Comparison of ENCODE assay signal across 25 cellular contexts in the genomic region with DNA sequence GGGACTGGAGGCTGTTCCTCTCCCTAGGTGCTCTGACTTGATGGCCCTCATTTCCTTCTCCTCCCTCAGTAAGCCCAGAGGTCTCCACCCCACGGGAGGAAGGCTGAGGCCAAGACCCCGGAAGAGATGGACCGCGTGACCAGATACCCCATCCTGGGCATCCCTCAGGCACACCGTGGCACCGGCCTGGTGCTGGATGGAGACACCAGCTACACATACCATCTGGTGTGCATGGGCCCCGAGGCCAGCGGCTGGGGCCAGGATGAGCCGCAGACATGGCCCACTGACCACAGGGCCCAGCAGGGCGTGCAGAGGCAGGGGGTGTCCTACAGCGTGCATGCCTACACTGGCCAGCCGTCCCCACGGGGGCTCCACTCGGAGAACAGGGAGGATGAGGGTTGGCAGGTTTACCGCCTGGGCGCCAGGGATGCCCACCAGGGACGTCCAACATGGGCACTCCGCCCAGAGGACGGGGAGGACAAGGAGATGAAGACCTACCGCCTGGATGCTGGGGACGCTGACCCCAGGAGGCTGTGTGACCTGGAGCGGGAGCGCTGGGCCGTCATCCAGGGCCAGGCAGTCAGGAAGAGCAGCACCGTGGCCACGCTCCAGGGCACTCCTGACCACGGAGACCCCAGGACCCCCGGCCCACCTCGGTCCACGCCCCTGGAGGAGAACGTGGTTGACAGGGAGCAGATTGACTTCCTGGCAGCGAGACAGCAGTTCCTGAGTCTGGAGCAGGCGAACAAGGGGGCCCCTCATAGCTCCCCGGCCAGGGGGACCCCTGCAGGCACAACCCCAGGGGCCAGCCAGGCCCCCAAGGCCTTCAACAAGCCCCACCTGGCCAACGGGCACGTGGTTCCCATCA. TPM values are rescaled to one million over a fixed set of nuclear protein-coding genes. Genes with fewer than 3 reads are reported as not detected.
"Had no signal": no experiment of that assay in that cellular context is flagged by ENCODE, and none has a peak within 500 bp of the region (broad histone marks: within the 10 kb centered on the region; RNA-seq: fewer than 3 reads in every experiment).

No MANE protein-coding gene starts in this region.

- H3K4me3 Mint-ChIP-seq: effector memory CD8-positive, alpha-beta T cell; naive thymus-derived CD8-positive, alpha-beta T cell; nephron progenitor cell; stimulated activated naive CD8-positive, alpha-beta T cell treated with anti-CD3 and anti-CD28 coated beads, Interleukin-15, amount 100 ng/mL, for 72 hours had no signal

- H3K4me1 Mint-ChIP-seq: naive thymus-derived CD8-positive, alpha-beta T cell; stimulated activated naive CD8-positive, alpha-beta T cell treated with anti-CD3 and anti-CD28 coated beads, Interleukin-15, amount 100 ng/mL, for 72 hours had no signal

- H3K36me3 ChIP-seq: esophagus squamous epithelium, heart right ventricle, left ventricle myocardium inferior, lower lobe of right lung, suprapubic skin, upper lobe of right lung, uterus had no signal

- H3K27ac ChIP-seq: coronary artery, esophagus squamous epithelium, heart right ventricle, left ventricle myocardium inferior, lower lobe of right lung, parathyroid adenoma, suprapubic skin, transverse colon, upper lobe of right lung, uterus had no signal

- H3K9me3 ChIP-seq: lower lobe of right lung, suprapubic skin, transverse colon, upper lobe of right lung had no signal

- H3K9ac ChIP-seq: parathyroid adenoma had no signal

- DNase-seq: effector memory CD8-positive, alpha-beta T cell; esophagus squamous epithelium; foreskin melanocyte; glutamatergic neuron; heart right ventricle; hippocampal formation; left colon; left ventricle myocardium inferior; lower lobe of right lung; naive thymus-derived CD8-positive, alpha-beta T cell; nephron progenitor cell; occipital lobe; stimulated activated CD4-positive, alpha-beta T cell treated with anti-CD3 and anti-CD28 coated beads, Interleukin-12 subunit alpha, Interleukin-12 subunit beta, amount 100 ng/mL, for 4 hours; stimulated activated CD4-positive, alpha-beta T cell treated with anti-CD3 and anti-CD28 coated beads, Interleukin-4, amount 100 ng/mL, for 1 hour; stimulated activated naive CD4-positive, alpha-beta T cell; stimulated activated naive CD8-positive, alpha-beta T cell treated with anti-CD3 and anti-CD28 coated beads, Interleukin-15, amount 100 ng/mL, for 72 hours; upper lobe of right lung; uterus had no signal

- H3K27me3 ChIP-seq: suprapubic skin, transverse colon, upper lobe of right lung, uterus had no signal

- H3K4me2 ChIP-seq: smooth muscle cell had no signal

- H3K27ac Mint-ChIP-seq: effector memory CD8-positive, alpha-beta T cell; naive thymus-derived CD8-positive, alpha-beta T cell; nephron progenitor cell; progenitor cell of endocrine pancreas; stimulated activated naive CD8-positive, alpha-beta T cell treated with anti-CD3 and anti-CD28 coated beads, Interleukin-15, amount 100 ng/mL, for 72 hours had no signal

- H3K4me1 ChIP-seq: left ventricle myocardium inferior, parathyroid adenoma, uterus had no signal

- H3K79me2 ChIP-seq: parathyroid adenoma had no signal

- H3K27me3 Mint-ChIP-seq: stimulated activated naive CD8-positive, alpha-beta T cell treated with anti-CD3 and anti-CD28 coated beads, Interleukin-15, amount 100 ng/mL, for 72 hours had no signal

- H2AFZ ChIP-seq: parathyroid adenoma had no signal

- H3K4me3 ChIP-seq: coronary artery, esophagus squamous epithelium, heart right ventricle, left ventricle myocardium inferior, lower lobe of right lung, smooth muscle cell, suprapubic skin, transverse colon, upper lobe of right lung, uterus had no signal

RNA-seq across cellular contexts. Expression of a gene that starts 6.1 kb away (rescaled TPM):
- total RNA-seq: dermis microvascular lymphatic vessel endothelial cell; heart right ventricle; left ventricle myocardium inferior; naive thymus-derived CD8-positive, alpha-beta T cell; occipital lobe had no signal

RNA-seq across cellular contexts. Expression of a gene that starts 48.3 kb away (rescaled TPM):
- total RNA-seq: naive thymus-derived CD8-positive, alpha-beta T cell had no signal
